Comparison of ENCODE assay signal across 8 cellular contexts in the genomic region with DNA sequence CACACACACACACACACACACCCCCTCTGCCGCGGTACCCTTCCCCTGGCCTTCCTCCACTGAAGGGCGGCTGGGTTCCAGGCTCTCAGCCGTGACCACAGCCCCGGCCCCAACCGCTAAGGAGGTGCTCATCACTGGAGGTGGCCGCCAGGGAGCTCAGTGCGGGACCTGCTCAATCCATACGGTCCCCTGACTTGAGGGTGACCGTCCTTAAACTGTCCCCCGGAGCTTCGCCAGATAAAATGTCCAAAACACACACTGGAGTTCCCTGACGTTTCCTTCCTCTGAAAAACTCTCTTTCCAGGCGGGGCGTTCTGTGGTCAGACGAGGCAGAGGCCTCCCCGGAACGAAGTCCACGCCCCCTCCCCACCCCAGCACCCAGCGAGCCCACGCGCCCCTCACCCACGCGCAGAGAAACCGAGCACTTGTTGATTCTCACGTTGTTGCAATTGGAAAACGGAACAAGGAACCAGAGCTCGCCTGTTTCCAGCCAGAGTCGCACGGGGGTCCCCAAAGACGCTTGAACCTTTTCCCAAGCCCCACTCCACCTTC. TPM values are rescaled to one million over a fixed set of nuclear protein-coding genes. Genes with fewer than 3 reads are reported as not detected.
DNase-seq lines count a peak whose midpoint lies in the region; ATAC-seq and TF ChIP-seq lines count a peak whose summit lies in the region.

No MANE protein-coding gene starts in this region.

- no peaks in the 10 kb centered on the region for H3K9me3 Mint-ChIP-seq in activated T-helper 1 cell treated with anti-CD3 and anti-CD28 coated beads, Interleukin-12 subunit alpha, Interleukin-12 subunit beta, Interleukin-2, Interleukin-4 antibody, amounts not matched to agents 30 ng/mL and 10 ng/mL and 1 ng/mL, durations not matched to agents 14 hours and 24 hours and 36 hours

- H3K36me3 Mint-ChIP-seq in activated T-helper 1 cell treated with anti-CD3 and anti-CD28 coated beads, Interleukin-12 subunit alpha, Interleukin-12 subunit beta, Interleukin-2, Interleukin-4 antibody, amounts not matched to agents 30 ng/mL and 10 ng/mL and 1 ng/mL, durations not matched to agents 14 hours and 24 hours and 36 hours (ENCODE audit: low read depth) = peaks cover 41% of the 10 kb centered on the region

- TF ChIP-seq POLR2A in gastroesophageal sphincter (IDR thresholded peaks at IDR 0.05) (no peak), ovary (IDR thresholded peaks at IDR 0.05) (no peak)

- H3K27me3 ChIP-seq in gastroesophageal sphincter (peaks cover 22% of the 10 kb centered on the region), ovary (no peaks in the 10 kb centered on the region)

- no peak for TF ChIP-seq CTCF in GM12865 (IDR thresholded peaks at IDR 0.05; ENCODE audit: insufficient read depth, low read depth, low read length, missing control alignments)
- TF ChIP-seq CTCF in gastroesophageal sphincter (IDR thresholded peaks at IDR 0.05) = no peak
- TF ChIP-seq CTCF in ovary (IDR thresholded peaks at IDR 0.05) = no peak

- peak; percentile 66 for DNase-seq in GM12865 (ENCODE audit: low read depth)
- DNase-seq in M059J (ENCODE audit: low read depth) = peak; percentile 27
- DNase-seq in activated T-helper 1 cell treated with anti-CD3 and anti-CD28 coated beads, Interleukin-12 subunit alpha, Interleukin-12 subunit beta, Interleukin-2, Interleukin-4 antibody, amounts not matched to agents 30 ng/mL and 10 ng/mL and 1 ng/mL, durations not matched to agents 14 hours and 24 hours and 36 hours (ENCODE audit: low spot score) = peak; percentile 40
- peak in 3 of 5 donors; percentile 38 to 56 (median 53) for DNase-seq in ovary
- DNase-seq in DMS114 treated with DMSO at 0.1 percent for 48 hours (lab: John Stamatoyannopoulos, UW; ENCODE audit: unreplicated experiment) = no peak

- peak overlapping the region; percentile 99 for H3K27ac Mint-ChIP-seq in activated T-helper 1 cell treated with anti-CD3 and anti-CD28 coated beads, Interleukin-12 subunit alpha, Interleukin-12 subunit beta, Interleukin-2, Interleukin-4 antibody, amounts not matched to agents 30 ng/mL and 10 ng/mL and 1 ng/mL, durations not matched to agents 14 hours and 24 hours and 36 hours

- no peaks in the 10 kb centered on the region for H3K27me3 Mint-ChIP-seq in activated T-helper 1 cell treated with anti-CD3 and anti-CD28 coated beads, Interleukin-12 subunit alpha, Interleukin-12 subunit beta, Interleukin-2, Interleukin-4 antibody, amounts not matched to agents 30 ng/mL and 10 ng/mL and 1 ng/mL, durations not matched to agents 14 hours and 24 hours and 36 hours (ENCODE audit: insufficient read depth)

- 33 to 70% methylated on average over 2 to 10 of the region's 31 CpGs for WGBS in gastroesophageal sphincter (ENCODE audit: low coverage in 1 of 2), 2 donors
- WGBS in ovary, 3 donors = 2 to 3% (median 3%) methylated on average over 31 of the region's 31 CpGs

- H3K4me3 Mint-ChIP-seq in activated T-helper 1 cell treated with anti-CD3 and anti-CD28 coated beads, Interleukin-12 subunit alpha, Interleukin-12 subunit beta, Interleukin-2, Interleukin-4 antibody, amounts not matched to agents 30 ng/mL and 10 ng/mL and 1 ng/mL, durations not matched to agents 14 hours and 24 hours and 36 hours = peak overlapping the region; percentile 100

- TF ChIP-seq EP300 in gastroesophageal sphincter (IDR thresholded peaks at IDR 0.05) = no peak
- no peak for TF ChIP-seq EP300 in ovary (IDR thresholded peaks at IDR 0.05)

- H3K4me1 ChIP-seq in gastroesophageal sphincter (peaks cover 0 to 83% (median 16%) of the 10 kb centered on the region in 3 donors), ovary (ENCODE audit: insufficient read depth) (peaks cover 2% of the 10 kb centered on the region)

- H3K27ac ChIP-seq in gastroesophageal sphincter (peak overlapping the region; percentile 47 to 91 (median 91)), ovary (peak overlapping the region; percentile 94 to 96)

- H3K4me3 ChIP-seq in GM12865 (ENCODE audit: low read depth, low read length) (peak overlapping the region; percentile 81), gastroesophageal sphincter (peak overlapping the region; percentile 67 to 90), ovary (peak overlapping the region; percentile 85)

- H3K4me1 Mint-ChIP-seq in activated T-helper 1 cell treated with anti-CD3 and anti-CD28 coated beads, Interleukin-12 subunit alpha, Interleukin-12 subunit beta, Interleukin-2, Interleukin-4 antibody, amounts not matched to agents 30 ng/mL and 10 ng/mL and 1 ng/mL, durations not matched to agents 14 hours and 24 hours and 36 hours (ENCODE audit: low read depth) = peaks cover 67% of the 10 kb centered on the region

- H3K36me3 ChIP-seq in gastroesophageal sphincter = no peaks in the 10 kb centered on the region
- no peaks in the 10 kb centered on the region for H3K36me3 ChIP-seq in ovary

- ATAC-seq in gastroesophageal sphincter (no peak), GM19397 (IDR thresholded peaks at IDR 0.05; ENCODE audit: unreplicated experiment) (no peak), GM19328 (IDR thresholded peaks at IDR 0.05; ENCODE audit: unreplicated experiment) (no peak)

- intact Hi-C loops in activated T-helper 1 cell treated with anti-CD3 and anti-CD28 coated beads, Interleukin-12 subunit alpha, Interleukin-12 subunit beta, Interleukin-2, Interleukin-4 antibody, amounts not matched to agents 30 ng/mL and 10 ng/mL and 1 ng/mL, durations not matched to agents 14 hours and 24 hours and 36 hours (cut with micrococcal nuclease) = loop anchor here (2.0 to 5.0 kb wide), 2 partner anchors 130 to 309 kb away; partner anchors contain the start of gene ZNF236
- intact Hi-C loops in ovary (cut with DNase I) = loop anchor here in 2 of 4 donors (5.0 to 10.0 kb wide), 3 partner anchors 34 to 126 kb away; no protein-coding TSS in a partner anchor

- H3K9me3 ChIP-seq in gastroesophageal sphincter (no peaks in the 10 kb centered on the region), ovary (no peaks in the 10 kb centered on the region)

RNA-seq across cellular contexts. Expression of gene MBP, which starts 1.4 kb away (rescaled TPM):
- 4.7 and 9.9 TPM in 2 replicates for total RNA-seq in M059J (2014; rRNA removed; shearing (Covaris generic))
- 57.3 and 63.6 TPM in 2 replicates for total RNA-seq in activated T-helper 1 cell treated with anti-CD3 and anti-CD28 coated beads, Interleukin-12 subunit alpha, Interleukin-12 subunit beta, Interleukin-2, Interleukin-4 antibody, amounts not matched to agents 30 ng/mL and 10 ng/mL and 1 ng/mL, durations not matched to agents 14 hours and 24 hours and 36 hours
- total RNA-seq in gastroesophageal sphincter = 10 to 100 TPM; 23.2 to 34.7 (median 28.2) TPM
- total RNA-seq in ovary = 10 to 100 TPM; 19.9 to 38.2 (median 24.2) TPM
- polyA plus RNA-seq in ovary = 10 to 100 TPM in 1 of 2 donors, 1 to 10 TPM in 1; 7.1 to 21.6 TPM
